Comparison of ENCODE assay signal across 11 cellular contexts in genomic region chr4:122762520-122762919, GRCh38. TPM values are rescaled to one million over a fixed set of nuclear protein-coding genes. Genes with fewer than 3 reads are reported as not detected.
DNase-seq lines count a peak whose midpoint lies in the region; ATAC-seq, FAIRE-seq and TF ChIP-seq lines count a peak whose summit lies in the region.
"Had no signal": no experiment of that assay in that cellular context is flagged by ENCODE, and none has a peak within 500 bp of the region (broad histone marks: within the 10 kb centered on the region; RNA-seq: fewer than 3 reads in every experiment).

No MANE protein-coding gene starts in this region.

- peak overlapping the region; percentile 29 for H2BK5ac ChIP-seq in IMR-90 (ENCODE audit: low read depth, low read length, poor library complexity, severe bottlenecking)

- peaks cover 3% of the 10 kb centered on the region; the same call in 1 of the 2 replicates for H3K9me1 ChIP-seq in IMR-90 (ENCODE audit: insufficient read depth, low read length)

- DNase-seq in activated CD4-positive, alpha-beta T cell treated with anti-CD3 and anti-CD28 coated beads, Interleukin-2, amount 10 ng/mL, durations not matched to agents 7 days and 5 days = peak; percentile 21
- DNase-seq in activated CD4-positive, alpha-beta T cell treated with anti-CD3 and anti-CD28 coated beads, Interleukin-2, amount 50 U/mL, for 1 hour = no peak
- DNase-seq in IMR-90 (no peak), pancreas (no peak), HCEC 1CT (no peak), aorta (no peak)
- DNase-seq in activated T-helper 1 cell treated with anti-CD3 and anti-CD28 coated beads, Interleukin-12 subunit alpha, Interleukin-12 subunit beta, Interleukin-2, Interleukin-4 antibody, amounts not matched to agents 30 ng/mL and 10 ng/mL and 1 ng/mL, durations not matched to agents 14 hours and 24 hours and 36 hours (ENCODE audit: low spot score) = peak; percentile 43
- DNase-seq: NCI-H2227 treated with DMSO at 0.1 percent for 48 hours; stimulated activated CD4-positive, alpha-beta T cell treated with anti-CD3 and anti-CD28 coated beads, Interleukin-4, amount 100 ng/mL, for 4 hours had no signal

- peak overlapping the region; percentile 57; the same call in 1 of the 2 replicates for H3K18ac ChIP-seq in IMR-90 (ENCODE audit: low read depth, low read length)

- H4K91ac ChIP-seq in IMR-90 (ENCODE audit: insufficient read depth, low read depth, low read length) = peak overlapping the region; percentile 72; the same call in 1 of the 2 replicates

- H3K27ac ChIP-seq in IMR-90 (ENCODE audit: insufficient read depth, low read length) (no peak overlapping the region), pancreas (no peak overlapping the region), aorta (ENCODE audit: low read depth in 1 of 2, low read length in 2 of 2) (no peak overlapping the region)

- TF ChIP-seq POLR2A in IMR-90 (IDR thresholded peaks at IDR 0.05; ENCODE audit: low read depth, low read length) = no peak

- no peak overlapping the region for H2AK9ac ChIP-seq in IMR-90 (replicated peaks; ENCODE audit: low read depth, low read length, poor library complexity)

- ATAC-seq in IMR-90 (ENCODE audit: low read depth) (no peak), pancreas (no peak), aorta (ENCODE audit: low FRiP score) (no peak), GM19351 (IDR thresholded peaks at IDR 0.05; ENCODE audit: unreplicated experiment) (no peak)

- H3K4me1 Mint-ChIP-seq in activated CD4-positive, alpha-beta T cell treated with anti-CD3 and anti-CD28 coated beads, Interleukin-2, amount 10 ng/mL, durations not matched to agents 7 days and 5 days = peaks cover 37% of the 10 kb centered on the region
- H3K4me1 Mint-ChIP-seq in activated T-helper 1 cell treated with anti-CD3 and anti-CD28 coated beads, Interleukin-12 subunit alpha, Interleukin-12 subunit beta, Interleukin-2, Interleukin-4 antibody, amounts not matched to agents 30 ng/mL and 10 ng/mL and 1 ng/mL, durations not matched to agents 14 hours and 24 hours and 36 hours (ENCODE audit: low read depth) = peaks cover 61% of the 10 kb centered on the region

- H3K27me3 ChIP-seq in IMR-90 (ENCODE audit: control insufficient read depth, insufficient read depth, low read length) (no peaks in the 10 kb centered on the region), pancreas (no peaks in the 10 kb centered on the region), aorta (ENCODE audit: control insufficient read depth in 1 of 2, insufficient read depth in 2 of 2, low read length in 1 of 2) (no peaks in the 10 kb centered on the region)

- H4K5ac ChIP-seq in IMR-90 (ENCODE audit: low read depth, low read length) = no peak overlapping the region

- no peak overlapping the region for H3K9ac ChIP-seq in IMR-90 (ENCODE audit: low read depth, low read length)

- H2AK5ac ChIP-seq in IMR-90 (ENCODE audit: low read depth, low read length) = peak overlapping the region; percentile 35; the same call in 1 of the 2 replicates

- H3K9me3 ChIP-seq in IMR-90 (ENCODE audit: control insufficient read depth, insufficient read depth, low read length) (no peaks in the 10 kb centered on the region), pancreas (no peaks in the 10 kb centered on the region), aorta (ENCODE audit: control insufficient read depth, low read length) (no peaks in the 10 kb centered on the region)

- H3K27me3 Mint-ChIP-seq in activated CD4-positive, alpha-beta T cell treated with anti-CD3 and anti-CD28 coated beads, Interleukin-2, amount 10 ng/mL, durations not matched to agents 7 days and 5 days = no peaks in the 10 kb centered on the region
- H3K27me3 Mint-ChIP-seq in activated T-helper 1 cell treated with anti-CD3 and anti-CD28 coated beads, Interleukin-12 subunit alpha, Interleukin-12 subunit beta, Interleukin-2, Interleukin-4 antibody, amounts not matched to agents 30 ng/mL and 10 ng/mL and 1 ng/mL, durations not matched to agents 14 hours and 24 hours and 36 hours (ENCODE audit: insufficient read depth) = no peaks in the 10 kb centered on the region

- TF ChIP-seq RAD21 in IMR-90 (IDR thresholded peaks at IDR 0.05; ENCODE audit: low read length) = no peak

- TF ChIP-seq CTCF in IMR-90 (conservative IDR thresholded peaks at IDR 0.05; ENCODE audit: low read depth, low read length) (no peak), pancreas (IDR thresholded peaks at IDR 0.05) (no peak)

- H3K36me3 Mint-ChIP-seq in activated CD4-positive, alpha-beta T cell treated with anti-CD3 and anti-CD28 coated beads, Interleukin-2, amount 10 ng/mL, durations not matched to agents 7 days and 5 days (ENCODE audit: low read depth) = no peaks in the 10 kb centered on the region
- peaks cover 6% of the 10 kb centered on the region for H3K36me3 Mint-ChIP-seq in activated T-helper 1 cell treated with anti-CD3 and anti-CD28 coated beads, Interleukin-12 subunit alpha, Interleukin-12 subunit beta, Interleukin-2, Interleukin-4 antibody, amounts not matched to agents 30 ng/mL and 10 ng/mL and 1 ng/mL, durations not matched to agents 14 hours and 24 hours and 36 hours (ENCODE audit: low read depth)

- no peak overlapping the region for H2AFZ ChIP-seq in IMR-90 (replicated peaks; ENCODE audit: low read length, poor library complexity)

- H3K4me1 ChIP-seq in IMR-90 (ENCODE audit: control insufficient read depth, insufficient read depth, low read length) = peaks cover 4% of the 10 kb centered on the region; the same call in 1 of the 2 replicates
- H3K4me1 ChIP-seq in pancreas = no peaks in the 10 kb centered on the region
- peaks cover 0 to 2% of the 10 kb centered on the region in 2 donors for H3K4me1 ChIP-seq in aorta (ENCODE audit: control insufficient read depth in 1 of 2, insufficient read depth in 2 of 2, low read length in 2 of 2)

- BruUV-seq in IMR-90 (replicated peaks; lab: Mats Ljungman, UMichigan) = no TSS peak

- WGBS in IMR-90 (ENCODE audit: extremely low coverage in 2 of 2, insufficient read length in 1 of 2), 2 experiments = 67% methylated on average over 1 of the region's 2 CpGs; no CpG with 5 or more reads in 1 of the 2 experiments
- 68 to 81% methylated on average over 2 of the region's 2 CpGs for WGBS in pancreas, 2 donors
- WGBS in aorta, 2 donors = 86 to 88% methylated on average over 2 of the region's 2 CpGs

- intact Hi-C loops in IMR-90 (cut with micrococcal nuclease) (no loop called here), pancreas (cut with DNase I) (loop anchor here in 1 of 3 donors (10.0 kb wide), 1 partner anchor 142 kb away; no protein-coding TSS in a partner anchor), aorta (cut with DNase I) (loop anchor here in 1 of 2 donors (5.0 kb wide), 2 partner anchors 65 to 150 kb away; partner anchors contain the start of gene FGF2)
- intact Hi-C loops in activated T-helper 1 cell treated with anti-CD3 and anti-CD28 coated beads, Interleukin-12 subunit alpha, Interleukin-12 subunit beta, Interleukin-2, Interleukin-4 antibody, amounts not matched to agents 30 ng/mL and 10 ng/mL and 1 ng/mL, durations not matched to agents 14 hours and 24 hours and 36 hours (cut with micrococcal nuclease) = loop anchor here (1.0 to 10.0 kb wide), 7 partner anchors 16 to 910 kb away; partner anchors contain the start of genes BBS12 and SPRY1

- H3K27ac Mint-ChIP-seq in activated CD4-positive, alpha-beta T cell treated with anti-CD3 and anti-CD28 coated beads, Interleukin-2, amount 10 ng/mL, durations not matched to agents 7 days and 5 days = no peak overlapping the region
- H3K27ac Mint-ChIP-seq in activated T-helper 1 cell treated with anti-CD3 and anti-CD28 coated beads, Interleukin-12 subunit alpha, Interleukin-12 subunit beta, Interleukin-2, Interleukin-4 antibody, amounts not matched to agents 30 ng/mL and 10 ng/mL and 1 ng/mL, durations not matched to agents 14 hours and 24 hours and 36 hours = peak overlapping the region; percentile 57
- H3K27ac Mint-ChIP-seq: activated T-helper 2 cell treated with anti-CD3 and anti-CD28 coated beads, Interferon-gamma antibody, Interleukin-2, Interleukin-4, amounts not matched to agents 10 μg/mL and 5 μg/mL and 100 μg/mL, durations not matched to agents 14 hours and 24 hours and 36 hours had no signal

- H3K36me3 ChIP-seq in IMR-90 (ENCODE audit: control insufficient read depth, insufficient read depth, low read length) (no peaks in the 10 kb centered on the region), pancreas (no peaks in the 10 kb centered on the region), aorta (ENCODE audit: control insufficient read depth in 1 of 2, insufficient read depth in 2 of 2, low read length in 1 of 2) (no peaks in the 10 kb centered on the region)

- H3K9me3 Mint-ChIP-seq in activated CD4-positive, alpha-beta T cell treated with anti-CD3 and anti-CD28 coated beads, Interleukin-2, amount 10 ng/mL, durations not matched to agents 7 days and 5 days = no peaks in the 10 kb centered on the region
- H3K9me3 Mint-ChIP-seq in activated T-helper 1 cell treated with anti-CD3 and anti-CD28 coated beads, Interleukin-12 subunit alpha, Interleukin-12 subunit beta, Interleukin-2, Interleukin-4 antibody, amounts not matched to agents 30 ng/mL and 10 ng/mL and 1 ng/mL, durations not matched to agents 14 hours and 24 hours and 36 hours = no peaks in the 10 kb centered on the region
- H3K9me3 Mint-ChIP-seq: activated T-helper 2 cell treated with anti-CD3 and anti-CD28 coated beads, Interferon-gamma antibody, Interleukin-2, Interleukin-4, amounts not matched to agents 10 μg/mL and 5 μg/mL and 100 μg/mL, durations not matched to agents 14 hours and 24 hours and 36 hours had no signal

- peak overlapping the region; percentile 86 for H3K4ac ChIP-seq in IMR-90 (ENCODE audit: low read depth, low read length)

- H3K79me1 ChIP-seq in IMR-90 (ENCODE audit: low read depth in 1 of 2, low read length in 2 of 2) = peaks cover 0 to 3% of the 10 kb centered on the region in 2 experiments; a peak in 1 of 4 replicates

- H3K4me3 Mint-ChIP-seq in activated CD4-positive, alpha-beta T cell treated with anti-CD3 and anti-CD28 coated beads, Interleukin-2, amount 10 ng/mL, durations not matched to agents 7 days and 5 days = no peak overlapping the region
- peak overlapping the region; percentile 50 for H3K4me3 Mint-ChIP-seq in activated T-helper 1 cell treated with anti-CD3 and anti-CD28 coated beads, Interleukin-12 subunit alpha, Interleukin-12 subunit beta, Interleukin-2, Interleukin-4 antibody, amounts not matched to agents 30 ng/mL and 10 ng/mL and 1 ng/mL, durations not matched to agents 14 hours and 24 hours and 36 hours

- peak overlapping the region; percentile 92 for H2BK20ac ChIP-seq in IMR-90 (ENCODE audit: low read depth, low read length)

- CTCF ChIA-PET in activated CD4-positive, alpha-beta T cell treated with anti-CD3 and anti-CD28 coated beads, Interleukin-2, amount 10 ng/mL, durations not matched to agents 7 days and 5 days (lab: Charles Lee) = no interaction called here
- CTCF ChIA-PET in IMR-90 (lab: Yijun Ruan, JAX) = no interaction called here

- dilution Hi-C loops in IMR-90 (cut with HindIII; ENCODE audit: low sequenced_read_pairs, unreplicated experiment) = loop anchor here (25.0 kb wide), 1 partner anchor 150 kb away; the partner anchor contains the start of gene NUDT6

- peak overlapping the region; percentile 87; the same call in 2 of the 3 replicates for H2BK15ac ChIP-seq in IMR-90 (ENCODE audit: low read depth, low read length)

- H4K8ac ChIP-seq in IMR-90 (ENCODE audit: low read depth in 2 of 2, low read length in 2 of 2) = peak overlapping the region in 1 of 2 experiments; percentile 84; a peak in 2 of 4 replicates

- peak overlapping the region; percentile 35; the same call in 1 of the 2 replicates for H3K23ac ChIP-seq in IMR-90 (ENCODE audit: low read depth, low read length)

- H3K4me3 ChIP-seq in IMR-90 (ENCODE audit: insufficient read depth, low read depth, low read length) (no peak overlapping the region), pancreas (no peak overlapping the region), aorta (ENCODE audit: low read length in 2 of 2) (no peak overlapping the region)

- peak; percentile 5 for FAIRE-seq in pancreas (lab: Jason Lieb, UNC)

- in situ Hi-C loops in IMR-90 (cut with MboI; ENCODE audit: low sequenced_read_pairs) = no loop called here

- H3K56ac ChIP-seq in IMR-90 (ENCODE audit: extremely low read depth, insufficient read depth, low read length) = no peak overlapping the region

- peak overlapping the region; percentile 92 for H2BK120ac ChIP-seq in IMR-90 (ENCODE audit: low read depth, low read length)

- no peaks in the 10 kb centered on the region for H4K20me1 ChIP-seq in IMR-90 (ENCODE audit: insufficient read depth, low read length)

- no peak overlapping the region for H3K4me2 ChIP-seq in IMR-90 (ENCODE audit: low read depth, low read length)

- peak overlapping the region; percentile 73; the same call in 1 of the 2 replicates for H3K14ac ChIP-seq in IMR-90 (replicated peaks; ENCODE audit: low read depth, low read length)

- POLR2A ChIA-PET in activated CD4-positive, alpha-beta T cell treated with anti-CD3 and anti-CD28 coated beads, Interleukin-2, amount 10 ng/mL, durations not matched to agents 7 days and 5 days (lab: Charles Lee) = no interaction called here
- POLR2A ChIA-PET in IMR-90 (lab: Charles Lee; ENCODE audit: unreplicated experiment) = no interaction called here

RNA-seq across cellular contexts. Expression of gene BBS12, which starts 30.0 kb away (rescaled TPM):
- 1 to 10 TPM; 1.7 to 2.1 TPM for total RNA-seq in activated CD4-positive, alpha-beta T cell treated with anti-CD3 and anti-CD28 coated beads, Interleukin-2, amount 10 ng/mL, durations not matched to agents 7 days and 5 days
- total RNA-seq in IMR-90 (2012; rRNA removed) = 5.0 and 5.9 TPM in 2 replicates
- 0.87 and 1.1 TPM in 2 replicates for polyA plus RNA-seq in IMR-90 (2012; rRNA removed)
- polyA plus RNA-seq in IMR-90 (2012; cell fraction: cytosol; rRNA removed) = 0.27 and 0.43 TPM in 2 replicates
- polyA plus RNA-seq in IMR-90 (2012; cell fraction: nucleus; rRNA removed; ENCODE audit: low replicate concordance) = 0.04 and 0.46 TPM in 2 replicates
- total RNA-seq in activated T-helper 1 cell treated with anti-CD3 and anti-CD28 coated beads, Interleukin-12 subunit alpha, Interleukin-12 subunit beta, Interleukin-2, Interleukin-4 antibody, amounts not matched to agents 30 ng/mL and 10 ng/mL and 1 ng/mL, durations not matched to agents 14 hours and 24 hours and 36 hours = 4.4 and 6.2 TPM in 2 replicates
- total RNA-seq in pancreas = 1 to 10 TPM in 4 of 6 donors, under 1 TPM in 2; 0.88 to 2.7 (median 1.3) TPM
- 1 to 10 TPM in 1 of 2 donors, under 1 TPM in 1; 0.68 to 1.3 TPM for polyA plus RNA-seq in pancreas
- total RNA-seq in aorta = 1 to 10 TPM; 3.2 to 3.8 TPM
- 1 to 10 TPM; 2.5 to 2.8 TPM for polyA plus RNA-seq in aorta

Comparison
In these comparisons a context has a peak if more than half of its experiments do, and no peak if none do; other contexts are left out.
1. DNase-seq: peak in activated CD4-positive, alpha-beta T cell treated with anti-CD3 and anti-CD28 coated beads, Interleukin-2, amount 10 ng/mL, durations not matched to agents 7 days and 5 days (single experiment) and activated T-helper 1 cell treated with anti-CD3 and anti-CD28 coated beads, Interleukin-12 subunit alpha, Interleukin-12 subunit beta, Interleukin-2, Interleukin-4 antibody, amounts not matched to agents 30 ng/mL and 10 ng/mL and 1 ng/mL, durations not matched to agents 14 hours and 24 hours and 36 hours (single experiment); none in activated CD4-positive, alpha-beta T cell treated with anti-CD3 and anti-CD28 coated beads, Interleukin-2, amount 50 U/mL, for 1 hour (single experiment), IMR-90 (single experiment), pancreas (0 of 6), HCEC 1CT (single experiment) and aorta (0 of 2).